ENCODE assay signal across 1 cellular context in the genomic region with DNA sequence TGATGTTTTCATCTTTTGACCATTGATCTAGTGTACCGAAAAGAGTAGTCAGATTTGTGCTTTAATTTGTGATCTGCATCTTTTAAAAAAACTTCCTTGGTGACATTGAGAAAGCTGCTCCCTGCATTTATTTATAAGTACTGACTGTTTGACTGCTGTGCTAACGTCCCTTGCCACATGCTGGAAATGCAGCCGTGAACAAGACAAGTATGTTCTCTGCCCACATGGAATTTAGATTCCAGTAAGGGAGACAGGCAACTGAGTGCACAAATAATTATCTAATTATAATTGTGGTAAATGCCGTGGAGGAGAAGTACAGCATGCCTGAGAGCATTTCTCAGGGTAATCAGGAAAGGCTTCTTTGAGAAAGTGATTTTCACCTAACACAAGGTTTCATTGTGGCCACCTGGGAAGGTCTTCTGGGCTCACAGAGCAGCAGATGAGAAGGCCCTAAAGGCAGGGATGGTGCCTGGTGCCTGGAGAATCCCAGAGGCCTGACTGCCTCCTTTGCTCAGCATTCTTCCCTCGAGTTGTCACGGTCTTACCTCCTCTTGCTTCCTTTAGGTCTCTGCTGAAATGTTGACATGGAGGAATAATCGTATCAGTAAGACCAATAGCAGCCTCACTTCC.
TF ChIP-seq lines count a peak whose summit lies in the region.

No MANE protein-coding gene starts in this region.

TF ChIP-seq in HepG2, 621 proteins besides CTCF, POLR2A, EP300 and RAD21:
- TF ChIP-seq CENPBD1 (CRISPR knock-in tag; IDR thresholded peaks at IDR 0.05; ENCODE audit: borderline replicate concordance, low read depth) (no peak), ZNF3 (CRISPR knock-in tag; IDR thresholded peaks at IDR 0.05) (no peak), HOXA7 (CRISPR knock-in tag; IDR thresholded peaks at IDR 0.05) (no peak), ZNF740 (CRISPR knock-in tag; IDR thresholded peaks at IDR 0.05) (no peak), RFXAP (CRISPR knock-in tag; IDR thresholded peaks at IDR 0.05; ENCODE audit: borderline replicate concordance) (no peak)
- TF ChIP-seq, protein P1, sequence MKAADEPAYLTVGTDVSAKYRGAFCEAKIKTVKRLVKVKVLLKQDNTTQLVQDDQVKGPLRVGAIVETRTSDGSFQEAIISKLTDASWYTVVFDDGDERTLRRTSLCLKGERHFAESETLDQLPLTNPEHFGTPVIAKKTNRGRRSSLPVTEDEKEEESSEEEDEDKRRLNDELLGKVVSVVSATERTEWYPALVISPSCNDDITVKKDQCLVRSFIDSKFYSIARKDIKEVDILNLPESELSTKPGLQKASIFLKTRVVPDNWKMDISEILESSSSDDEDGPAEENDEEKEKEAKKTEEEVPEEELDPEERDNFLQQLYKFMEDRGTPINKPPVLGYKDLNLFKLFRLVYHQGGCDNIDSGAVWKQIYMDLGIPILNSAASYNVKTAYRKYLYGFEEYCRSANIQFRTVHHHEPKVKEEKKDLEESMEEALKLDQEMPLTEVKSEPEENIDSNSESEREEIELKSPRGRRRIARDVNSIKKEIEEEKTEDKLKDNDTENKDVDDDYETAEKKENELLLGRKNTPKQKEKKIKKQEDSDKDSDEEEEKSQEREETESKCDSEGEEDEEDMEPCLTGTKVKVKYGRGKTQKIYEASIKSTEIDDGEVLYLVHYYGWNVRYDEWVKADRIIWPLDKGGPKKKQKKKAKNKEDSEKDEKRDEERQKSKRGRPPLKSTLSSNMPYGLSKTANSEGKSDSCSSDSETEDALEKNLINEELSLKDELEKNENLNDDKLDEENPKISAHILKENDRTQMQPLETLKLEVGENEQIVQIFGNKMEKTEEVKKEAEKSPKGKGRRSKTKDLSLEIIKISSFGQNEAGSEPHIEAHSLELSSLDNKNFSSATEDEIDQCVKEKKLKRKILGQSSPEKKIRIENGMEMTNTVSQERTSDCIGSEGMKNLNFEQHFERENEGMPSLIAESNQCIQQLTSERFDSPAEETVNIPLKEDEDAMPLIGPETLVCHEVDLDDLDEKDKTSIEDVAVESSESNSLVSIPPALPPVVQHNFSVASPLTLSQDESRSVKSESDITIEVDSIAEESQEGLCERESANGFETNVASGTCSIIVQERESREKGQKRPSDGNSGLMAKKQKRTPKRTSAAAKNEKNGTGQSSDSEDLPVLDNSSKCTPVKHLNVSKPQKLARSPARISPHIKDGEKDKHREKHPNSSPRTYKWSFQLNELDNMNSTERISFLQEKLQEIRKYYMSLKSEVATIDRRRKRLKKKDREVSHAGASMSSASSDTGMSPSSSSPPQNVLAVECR (CRISPR knock-in tag; IDR thresholded peaks at IDR 0.05; ENCODE audit: borderline replicate concordance): no peak
